In the genomic region with DNA sequence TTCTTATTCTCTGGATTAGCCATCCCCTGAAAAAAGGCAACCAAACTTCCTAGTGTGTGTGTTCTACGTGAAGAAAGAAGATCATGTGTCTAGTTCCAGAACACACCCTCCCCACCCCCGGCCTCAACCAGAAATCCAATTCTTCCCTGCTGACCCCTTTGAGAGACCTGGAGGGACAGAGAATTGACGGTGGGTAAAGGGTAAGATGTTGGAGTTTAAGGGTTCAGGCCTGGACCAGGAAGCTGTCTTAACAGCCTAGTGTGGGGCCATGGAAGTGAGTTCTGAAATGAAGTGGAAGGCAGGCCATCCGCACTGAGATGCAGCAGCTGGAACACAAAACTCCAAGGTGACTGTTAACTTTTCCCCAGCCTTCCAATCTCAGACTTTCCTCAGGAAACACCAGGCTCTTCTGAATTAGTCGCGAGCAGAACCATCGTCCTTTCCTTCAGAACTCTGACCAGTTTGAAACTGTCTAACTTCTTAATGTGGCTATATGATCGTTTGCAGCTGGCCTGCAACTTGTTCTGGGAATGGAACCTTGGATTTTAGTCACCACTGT, we compare ENCODE assay signal across 1 cellular context.
TF ChIP-seq lines count a peak whose summit lies in the region.

No MANE protein-coding gene starts in this region.

TF ChIP-seq in HEK293, 187 proteins besides CTCF, POLR2A, EP300 and RAD21 (continued from another document):
- TF ChIP-seq, protein P1, sequence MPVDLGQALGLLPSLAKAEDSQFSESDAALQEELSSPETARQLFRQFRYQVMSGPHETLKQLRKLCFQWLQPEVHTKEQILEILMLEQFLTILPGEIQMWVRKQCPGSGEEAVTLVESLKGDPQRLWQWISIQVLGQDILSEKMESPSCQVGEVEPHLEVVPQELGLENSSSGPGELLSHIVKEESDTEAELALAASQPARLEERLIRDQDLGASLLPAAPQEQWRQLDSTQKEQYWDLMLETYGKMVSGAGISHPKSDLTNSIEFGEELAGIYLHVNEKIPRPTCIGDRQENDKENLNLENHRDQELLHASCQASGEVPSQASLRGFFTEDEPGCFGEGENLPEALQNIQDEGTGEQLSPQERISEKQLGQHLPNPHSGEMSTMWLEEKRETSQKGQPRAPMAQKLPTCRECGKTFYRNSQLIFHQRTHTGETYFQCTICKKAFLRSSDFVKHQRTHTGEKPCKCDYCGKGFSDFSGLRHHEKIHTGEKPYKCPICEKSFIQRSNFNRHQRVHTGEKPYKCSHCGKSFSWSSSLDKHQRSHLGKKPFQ (tag by site-specific recombination; IDR thresholded peaks at IDR 0.05), result no peak
- no peak for TF ChIP-seq ZXDB (tag by site-specific recombination; IDR thresholded peaks at IDR 0.05)
- no peak for TF ChIP-seq ZNF24 (tag by site-specific recombination; IDR thresholded peaks at IDR 0.05)
- no peak for TF ChIP-seq ZBTB17 (tag by site-specific recombination; IDR thresholded peaks at IDR 0.05)
- TF ChIP-seq, protein P2, sequence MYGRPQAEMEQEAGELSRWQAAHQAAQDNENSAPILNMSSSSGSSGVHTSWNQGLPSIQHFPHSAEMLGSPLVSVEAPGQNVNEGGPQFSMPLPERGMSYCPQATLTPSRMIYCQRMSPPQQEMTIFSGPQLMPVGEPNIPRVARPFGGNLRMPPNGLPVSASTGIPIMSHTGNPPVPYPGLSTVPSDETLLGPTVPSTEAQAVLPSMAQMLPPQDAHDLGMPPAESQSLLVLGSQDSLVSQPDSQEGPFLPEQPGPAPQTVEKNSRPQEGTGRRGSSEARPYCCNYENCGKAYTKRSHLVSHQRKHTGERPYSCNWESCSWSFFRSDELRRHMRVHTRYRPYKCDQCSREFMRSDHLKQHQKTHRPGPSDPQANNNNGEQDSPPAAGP (tag by site-specific recombination; IDR thresholded peaks at IDR 0.05), result no peak
- TF ChIP-seq ZNF621 (tag by site-specific recombination; IDR thresholded peaks at IDR 0.05), result no peak
- no peak for TF ChIP-seq ZNF670 (tag by site-specific recombination; IDR thresholded peaks at IDR 0.05; ENCODE audit: low read depth)
- TF ChIP-seq, protein P3, sequence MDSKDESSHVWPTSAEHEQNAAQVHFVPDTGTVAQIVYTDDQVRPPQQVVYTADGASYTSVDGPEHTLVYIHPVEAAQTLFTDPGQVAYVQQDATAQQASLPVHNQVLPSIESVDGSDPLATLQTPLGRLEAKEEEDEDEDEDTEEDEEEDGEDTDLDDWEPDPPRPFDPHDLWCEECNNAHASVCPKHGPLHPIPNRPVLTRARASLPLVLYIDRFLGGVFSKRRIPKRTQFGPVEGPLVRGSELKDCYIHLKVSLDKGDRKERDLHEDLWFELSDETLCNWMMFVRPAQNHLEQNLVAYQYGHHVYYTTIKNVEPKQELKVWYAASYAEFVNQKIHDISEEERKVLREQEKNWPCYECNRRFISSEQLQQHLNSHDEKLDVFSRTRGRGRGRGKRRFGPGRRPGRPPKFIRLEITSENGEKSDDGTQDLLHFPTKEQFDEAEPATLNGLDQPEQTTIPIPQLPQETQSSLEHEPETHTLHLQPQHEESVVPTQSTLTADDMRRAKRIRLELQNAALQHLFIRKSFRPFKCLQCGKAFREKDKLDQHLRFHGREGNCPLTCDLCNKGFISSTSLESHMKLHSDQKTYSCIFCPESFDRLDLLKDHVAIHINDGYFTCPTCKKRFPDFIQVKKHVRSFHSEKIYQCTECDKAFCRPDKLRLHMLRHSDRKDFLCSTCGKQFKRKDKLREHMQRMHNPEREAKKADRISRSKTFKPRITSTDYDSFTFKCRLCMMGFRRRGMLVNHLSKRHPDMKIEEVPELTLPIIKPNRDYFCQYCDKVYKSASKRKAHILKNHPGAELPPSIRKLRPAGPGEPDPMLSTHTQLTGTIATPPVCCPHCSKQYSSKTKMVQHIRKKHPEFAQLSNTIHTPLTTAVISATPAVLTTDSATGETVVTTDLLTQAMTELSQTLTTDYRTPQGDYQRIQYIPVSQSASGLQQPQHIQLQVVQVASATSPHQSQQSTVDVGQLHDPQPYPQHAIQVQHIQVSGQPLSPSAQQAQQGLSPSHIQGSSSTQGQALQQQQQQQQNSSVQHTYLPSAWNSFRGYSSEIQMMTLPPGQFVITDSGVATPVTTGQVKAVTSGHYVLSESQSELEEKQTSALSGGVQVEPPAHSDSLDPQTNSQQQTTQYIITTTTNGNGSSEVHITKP (tag by site-specific recombination; IDR thresholded peaks at IDR 0.05), result no peak
- no peak for TF ChIP-seq ZNF585B (tag by site-specific recombination; IDR thresholded peaks at IDR 0.05)
- TF ChIP-seq, protein P4, sequence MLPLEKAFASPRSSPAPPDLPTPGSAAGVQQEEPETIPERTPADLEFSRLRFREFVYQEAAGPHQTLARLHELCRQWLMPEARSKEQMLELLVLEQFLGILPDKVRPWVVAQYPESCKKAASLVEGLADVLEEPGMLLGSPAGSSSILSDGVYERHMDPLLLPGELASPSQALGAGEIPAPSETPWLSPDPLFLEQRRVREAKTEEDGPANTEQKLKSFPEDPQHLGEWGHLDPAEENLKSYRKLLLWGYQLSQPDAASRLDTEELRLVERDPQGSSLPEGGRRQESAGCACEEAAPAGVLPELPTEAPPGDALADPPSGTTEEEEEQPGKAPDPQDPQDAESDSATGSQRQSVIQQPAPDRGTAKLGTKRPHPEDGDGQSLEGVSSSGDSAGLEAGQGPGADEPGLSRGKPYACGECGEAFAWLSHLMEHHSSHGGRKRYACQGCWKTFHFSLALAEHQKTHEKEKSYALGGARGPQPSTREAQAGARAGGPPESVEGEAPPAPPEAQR (tag by site-specific recombination; IDR thresholded peaks at IDR 0.05), result no peak
- TF ChIP-seq ZBTB21 (tag by site-specific recombination; IDR thresholded peaks at IDR 0.05), result no peak
- TF ChIP-seq ZFHX2 (tag by site-specific recombination; conservative IDR thresholded peaks at IDR 0.05), result no peak
- no peak for TF ChIP-seq ZNF239 (tag by site-specific recombination; IDR thresholded peaks at IDR 0.05)
- TF ChIP-seq, protein P5, sequence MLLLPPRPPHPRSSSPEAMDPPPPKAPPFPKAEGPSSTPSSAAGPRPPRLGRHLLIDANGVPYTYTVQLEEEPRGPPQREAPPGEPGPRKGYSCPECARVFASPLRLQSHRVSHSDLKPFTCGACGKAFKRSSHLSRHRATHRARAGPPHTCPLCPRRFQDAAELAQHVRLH (tag by site-specific recombination; IDR thresholded peaks at IDR 0.05), result no peak
- no peak for TF ChIP-seq ZNF792 (tag by site-specific recombination; IDR thresholded peaks at IDR 0.05)
- TF ChIP-seq MEIS1 (CRISPR knock-in tag; IDR thresholded peaks at IDR 0.05; ENCODE audit: borderline replicate concordance), result no peak
